In genomic region chr19:5340637-5341447, GRCh38 we compare ENCODE assay signal across 1 cellular context.
TF ChIP-seq lines count a peak whose summit lies in the region.

TSS of gene PTPRS (minus strand) at chr19:5340812. CDS start at chr19:5286140, 54,672 bp downstream.

TF ChIP-seq in WTC11, 78 proteins besides CTCF, POLR2A, EP300 and RAD21 (continued from another document and continues in another):
- TF ChIP-seq ARID4B (CRISPR knock-in tag; IDR thresholded peaks at IDR 0.05; ENCODE audit: borderline replicate concordance): peak; percentile 99
- TF ChIP-seq MYBL2 (CRISPR knock-in tag; IDR thresholded peaks at IDR 0.05): peak; percentile 99
- TF ChIP-seq KAT7 (CRISPR knock-in tag; IDR thresholded peaks at IDR 0.05; ENCODE audit: borderline replicate concordance): peak; percentile 99
- TF ChIP-seq HMGXB4 (CRISPR knock-in tag; IDR thresholded peaks at IDR 0.05): peak; percentile 93
- peak; percentile 99 for TF ChIP-seq STAT6 (CRISPR knock-in tag; conservative IDR thresholded peaks at IDR 0.05; ENCODE audit: low read depth)
- TF ChIP-seq USF1 (CRISPR knock-in tag; IDR thresholded peaks at IDR 0.05): peak; percentile 97
- peak; percentile 85 for TF ChIP-seq PRDM15 (CRISPR knock-in tag; IDR thresholded peaks at IDR 0.05)
- TF ChIP-seq JUN (CRISPR knock-in tag; IDR thresholded peaks at IDR 0.05): peak; percentile 99
- peak; percentile 97 for TF ChIP-seq NR1H2 (CRISPR knock-in tag; IDR thresholded peaks at IDR 0.05)
- TF ChIP-seq FOXJ3 (CRISPR knock-in tag; IDR thresholded peaks at IDR 0.05; ENCODE audit: borderline replicate concordance): peak; percentile 93
- peak; percentile 99 for TF ChIP-seq TCF7 (CRISPR knock-in tag; IDR thresholded peaks at IDR 0.05; ENCODE audit: low read depth)
- no peak for TF ChIP-seq NFATC4 (CRISPR knock-in tag; IDR thresholded peaks at IDR 0.05)
- TF ChIP-seq MLX (CRISPR knock-in tag; IDR thresholded peaks at IDR 0.05): peak; percentile 99
- peak; percentile 100 for TF ChIP-seq FOXP1 (CRISPR knock-in tag; IDR thresholded peaks at IDR 0.05; ENCODE audit: borderline replicate concordance)
- TF ChIP-seq GABPB1 (CRISPR knock-in tag; IDR thresholded peaks at IDR 0.05): peak; percentile 94
- peak; percentile 100 for TF ChIP-seq ZNF281 (CRISPR knock-in tag; IDR thresholded peaks at IDR 0.05)
- TF ChIP-seq TEAD1 (CRISPR knock-in tag; IDR thresholded peaks at IDR 0.05): peak; percentile 100
- no peak for TF ChIP-seq ZSCAN18 (CRISPR knock-in tag; IDR thresholded peaks at IDR 0.05)
- peak; percentile 92 for TF ChIP-seq NFYB (CRISPR knock-in tag; conservative IDR thresholded peaks at IDR 0.05; ENCODE audit: low read depth)
- TF ChIP-seq E2F4 (CRISPR knock-in tag; IDR thresholded peaks at IDR 0.05; ENCODE audit: borderline replicate concordance, low read depth): peak; percentile 97
- TF ChIP-seq HMGA2 (CRISPR knock-in tag; IDR thresholded peaks at IDR 0.05): no peak
- TF ChIP-seq SP1 (CRISPR knock-in tag; conservative IDR thresholded peaks at IDR 0.05): peak; percentile 98
- no peak for TF ChIP-seq ZNF532 (CRISPR knock-in tag; IDR thresholded peaks at IDR 0.05; ENCODE audit: borderline replicate concordance)
- TF ChIP-seq ZNF219 (CRISPR knock-in tag; IDR thresholded peaks at IDR 0.05; ENCODE audit: borderline replicate concordance): peak; percentile 99
- TF ChIP-seq CBFB (CRISPR knock-in tag; IDR thresholded peaks at IDR 0.05; ENCODE audit: low read depth): peak; percentile 99
- TF ChIP-seq JAZF1 (CRISPR knock-in tag; IDR thresholded peaks at IDR 0.05): no peak
- no peak for TF ChIP-seq ZNF671 (CRISPR knock-in tag; IDR thresholded peaks at IDR 0.05)
